1 cellular context compared by ENCODE assay signal in the genomic region with DNA sequence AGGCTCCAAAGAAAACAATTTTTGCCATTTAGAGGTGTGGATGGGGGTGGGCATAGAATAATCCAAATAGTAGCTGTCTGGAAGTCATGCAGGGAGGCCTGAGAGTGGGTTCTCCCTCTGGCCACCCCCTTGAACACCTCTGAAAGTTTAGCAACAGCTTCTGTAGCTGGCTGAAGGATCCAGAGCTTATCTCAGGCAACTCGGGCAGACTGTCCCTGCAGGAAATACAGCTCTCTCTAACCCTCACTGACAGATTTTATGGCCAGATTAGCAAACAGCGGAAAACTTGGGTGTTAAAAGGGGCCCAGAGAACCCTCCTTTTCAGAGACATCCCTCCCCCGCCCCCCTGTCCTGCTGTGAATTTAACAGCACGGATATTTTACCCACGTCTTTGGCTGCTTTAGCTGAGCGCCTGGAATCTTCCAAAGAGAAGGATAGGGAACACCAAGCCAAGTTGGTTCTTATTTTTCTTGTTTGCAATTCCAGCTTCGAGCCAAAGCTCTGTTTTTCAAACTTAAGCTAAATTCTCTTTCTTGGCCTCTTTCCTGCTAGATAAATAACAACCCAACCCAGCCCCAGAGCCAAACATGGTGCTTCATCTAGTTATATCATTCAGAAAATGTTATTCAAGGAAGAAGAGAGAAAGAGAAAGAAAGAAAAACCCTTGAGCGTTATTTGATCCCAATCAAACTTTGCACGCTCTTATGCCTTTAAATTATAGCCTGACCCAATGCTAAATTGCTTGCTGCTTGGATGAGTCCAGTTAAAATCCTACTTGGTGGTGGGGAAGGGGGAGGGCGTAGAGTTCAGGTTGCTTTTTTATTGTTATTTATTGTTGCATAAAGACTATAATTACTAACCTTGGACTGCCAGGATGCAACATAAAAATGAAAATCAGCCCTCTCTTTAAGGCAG.
TF ChIP-seq lines count a peak whose summit lies in the region.

No MANE protein-coding gene starts in this region.

TF ChIP-seq in K562, 482 proteins besides CTCF, POLR2A, EP300 and RAD21 (continued from another document and continues in another):
- TF ChIP-seq, protein P1, sequence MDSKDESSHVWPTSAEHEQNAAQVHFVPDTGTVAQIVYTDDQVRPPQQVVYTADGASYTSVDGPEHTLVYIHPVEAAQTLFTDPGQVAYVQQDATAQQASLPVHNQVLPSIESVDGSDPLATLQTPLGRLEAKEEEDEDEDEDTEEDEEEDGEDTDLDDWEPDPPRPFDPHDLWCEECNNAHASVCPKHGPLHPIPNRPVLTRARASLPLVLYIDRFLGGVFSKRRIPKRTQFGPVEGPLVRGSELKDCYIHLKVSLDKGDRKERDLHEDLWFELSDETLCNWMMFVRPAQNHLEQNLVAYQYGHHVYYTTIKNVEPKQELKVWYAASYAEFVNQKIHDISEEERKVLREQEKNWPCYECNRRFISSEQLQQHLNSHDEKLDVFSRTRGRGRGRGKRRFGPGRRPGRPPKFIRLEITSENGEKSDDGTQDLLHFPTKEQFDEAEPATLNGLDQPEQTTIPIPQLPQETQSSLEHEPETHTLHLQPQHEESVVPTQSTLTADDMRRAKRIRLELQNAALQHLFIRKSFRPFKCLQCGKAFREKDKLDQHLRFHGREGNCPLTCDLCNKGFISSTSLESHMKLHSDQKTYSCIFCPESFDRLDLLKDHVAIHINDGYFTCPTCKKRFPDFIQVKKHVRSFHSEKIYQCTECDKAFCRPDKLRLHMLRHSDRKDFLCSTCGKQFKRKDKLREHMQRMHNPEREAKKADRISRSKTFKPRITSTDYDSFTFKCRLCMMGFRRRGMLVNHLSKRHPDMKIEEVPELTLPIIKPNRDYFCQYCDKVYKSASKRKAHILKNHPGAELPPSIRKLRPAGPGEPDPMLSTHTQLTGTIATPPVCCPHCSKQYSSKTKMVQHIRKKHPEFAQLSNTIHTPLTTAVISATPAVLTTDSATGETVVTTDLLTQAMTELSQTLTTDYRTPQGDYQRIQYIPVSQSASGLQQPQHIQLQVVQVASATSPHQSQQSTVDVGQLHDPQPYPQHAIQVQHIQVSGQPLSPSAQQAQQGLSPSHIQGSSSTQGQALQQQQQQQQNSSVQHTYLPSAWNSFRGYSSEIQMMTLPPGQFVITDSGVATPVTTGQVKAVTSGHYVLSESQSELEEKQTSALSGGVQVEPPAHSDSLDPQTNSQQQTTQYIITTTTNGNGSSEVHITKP (IDR thresholded peaks at IDR 0.05; ENCODE audit: partially characterized antibody): peak; percentile 87
- TF ChIP-seq ZNF175 (CRISPR knock-in tag; IDR thresholded peaks at IDR 0.05; ENCODE audit: low read depth): no peak
- TF ChIP-seq C11orf30 (IDR thresholded peaks at IDR 0.05; ENCODE audit: low read depth): no peak
- TF ChIP-seq, protein P2, sequence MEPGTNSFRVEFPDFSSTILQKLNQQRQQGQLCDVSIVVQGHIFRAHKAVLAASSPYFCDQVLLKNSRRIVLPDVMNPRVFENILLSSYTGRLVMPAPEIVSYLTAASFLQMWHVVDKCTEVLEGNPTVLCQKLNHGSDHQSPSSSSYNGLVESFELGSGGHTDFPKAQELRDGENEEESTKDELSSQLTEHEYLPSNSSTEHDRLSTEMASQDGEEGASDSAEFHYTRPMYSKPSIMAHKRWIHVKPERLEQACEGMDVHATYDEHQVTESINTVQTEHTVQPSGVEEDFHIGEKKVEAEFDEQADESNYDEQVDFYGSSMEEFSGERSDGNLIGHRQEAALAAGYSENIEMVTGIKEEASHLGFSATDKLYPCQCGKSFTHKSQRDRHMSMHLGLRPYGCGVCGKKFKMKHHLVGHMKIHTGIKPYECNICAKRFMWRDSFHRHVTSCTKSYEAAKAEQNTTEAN (CRISPR knock-in tag; IDR thresholded peaks at IDR 0.05): no peak
- no peak for TF ChIP-seq SRSF9 (IDR thresholded peaks at IDR 0.05; ENCODE audit: borderline replicate concordance, low read depth, low read length)
- TF ChIP-seq, protein P3, sequence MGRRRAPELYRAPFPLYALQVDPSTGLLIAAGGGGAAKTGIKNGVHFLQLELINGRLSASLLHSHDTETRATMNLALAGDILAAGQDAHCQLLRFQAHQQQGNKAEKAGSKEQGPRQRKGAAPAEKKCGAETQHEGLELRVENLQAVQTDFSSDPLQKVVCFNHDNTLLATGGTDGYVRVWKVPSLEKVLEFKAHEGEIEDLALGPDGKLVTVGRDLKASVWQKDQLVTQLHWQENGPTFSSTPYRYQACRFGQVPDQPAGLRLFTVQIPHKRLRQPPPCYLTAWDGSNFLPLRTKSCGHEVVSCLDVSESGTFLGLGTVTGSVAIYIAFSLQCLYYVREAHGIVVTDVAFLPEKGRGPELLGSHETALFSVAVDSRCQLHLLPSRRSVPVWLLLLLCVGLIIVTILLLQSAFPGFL (CRISPR knock-in tag; IDR thresholded peaks at IDR 0.05): no peak
- no peak for TF ChIP-seq TOE1 (IDR thresholded peaks at IDR 0.05; ENCODE audit: borderline replicate concordance)
- TF ChIP-seq TOE1 (CRISPR knock-in tag; IDR thresholded peaks at IDR 0.05; ENCODE audit: borderline replicate concordance, low read depth): no peak
- TF ChIP-seq ZFP36 (IDR thresholded peaks at IDR 0.05; ENCODE audit: low read depth, low read length, partially characterized antibody): no peak
- no peak for TF ChIP-seq ZNF668 (CRISPR knock-in tag; IDR thresholded peaks at IDR 0.05)
- TF ChIP-seq YBX1 (IDR thresholded peaks at IDR 0.05): no peak
- no peak for TF ChIP-seq ZNF347 (CRISPR knock-in tag; IDR thresholded peaks at IDR 0.05; ENCODE audit: low read depth)
- TF ChIP-seq, protein P4, sequence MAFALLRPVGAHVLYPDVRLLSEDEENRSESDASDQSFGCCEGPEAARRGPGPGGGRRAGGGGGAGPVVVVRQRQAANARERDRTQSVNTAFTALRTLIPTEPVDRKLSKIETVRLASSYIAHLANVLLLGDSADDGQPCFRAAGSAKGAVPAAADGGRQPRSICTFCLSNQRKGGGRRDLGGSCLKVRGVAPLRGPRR (CRISPR knock-in tag; IDR thresholded peaks at IDR 0.05): no peak
- no peak for TF ChIP-seq FOXA1 (IDR thresholded peaks at IDR 0.05; ENCODE audit: borderline replicate concordance)
- TF ChIP-seq, protein P5, sequence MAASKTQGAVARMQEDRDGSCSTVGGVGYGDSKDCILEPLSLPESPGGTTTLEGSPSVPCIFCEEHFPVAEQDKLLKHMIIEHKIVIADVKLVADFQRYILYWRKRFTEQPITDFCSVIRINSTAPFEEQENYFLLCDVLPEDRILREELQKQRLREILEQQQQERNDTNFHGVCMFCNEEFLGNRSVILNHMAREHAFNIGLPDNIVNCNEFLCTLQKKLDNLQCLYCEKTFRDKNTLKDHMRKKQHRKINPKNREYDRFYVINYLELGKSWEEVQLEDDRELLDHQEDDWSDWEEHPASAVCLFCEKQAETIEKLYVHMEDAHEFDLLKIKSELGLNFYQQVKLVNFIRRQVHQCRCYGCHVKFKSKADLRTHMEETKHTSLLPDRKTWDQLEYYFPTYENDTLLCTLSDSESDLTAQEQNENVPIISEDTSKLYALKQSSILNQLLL (CRISPR knock-in tag; IDR thresholded peaks at IDR 0.05; ENCODE audit: borderline replicate concordance): no peak
- no peak for TF ChIP-seq KDM2B (CRISPR knock-in tag; IDR thresholded peaks at IDR 0.05)
- peak; percentile 59; the same call in 1 of the 2 replicates for TF ChIP-seq MBD2 (IDR thresholded peaks at IDR 0.05; ENCODE audit: borderline replicate concordance, low read depth)
- peak; percentile 72; the same call in 1 of the 2 replicates for TF ChIP-seq MTA3 (IDR thresholded peaks at IDR 0.05; ENCODE audit: borderline replicate concordance)
- no peak for TF ChIP-seq MTA1 (IDR thresholded peaks at IDR 0.05; ENCODE audit: borderline replicate concordance)
- TF ChIP-seq, protein P6, sequence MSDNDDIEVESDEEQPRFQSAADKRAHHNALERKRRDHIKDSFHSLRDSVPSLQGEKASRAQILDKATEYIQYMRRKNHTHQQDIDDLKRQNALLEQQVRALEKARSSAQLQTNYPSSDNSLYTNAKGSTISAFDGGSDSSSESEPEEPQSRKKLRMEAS (CRISPR knock-in tag; IDR thresholded peaks at IDR 0.05): no peak
- TF ChIP-seq, protein P7, sequence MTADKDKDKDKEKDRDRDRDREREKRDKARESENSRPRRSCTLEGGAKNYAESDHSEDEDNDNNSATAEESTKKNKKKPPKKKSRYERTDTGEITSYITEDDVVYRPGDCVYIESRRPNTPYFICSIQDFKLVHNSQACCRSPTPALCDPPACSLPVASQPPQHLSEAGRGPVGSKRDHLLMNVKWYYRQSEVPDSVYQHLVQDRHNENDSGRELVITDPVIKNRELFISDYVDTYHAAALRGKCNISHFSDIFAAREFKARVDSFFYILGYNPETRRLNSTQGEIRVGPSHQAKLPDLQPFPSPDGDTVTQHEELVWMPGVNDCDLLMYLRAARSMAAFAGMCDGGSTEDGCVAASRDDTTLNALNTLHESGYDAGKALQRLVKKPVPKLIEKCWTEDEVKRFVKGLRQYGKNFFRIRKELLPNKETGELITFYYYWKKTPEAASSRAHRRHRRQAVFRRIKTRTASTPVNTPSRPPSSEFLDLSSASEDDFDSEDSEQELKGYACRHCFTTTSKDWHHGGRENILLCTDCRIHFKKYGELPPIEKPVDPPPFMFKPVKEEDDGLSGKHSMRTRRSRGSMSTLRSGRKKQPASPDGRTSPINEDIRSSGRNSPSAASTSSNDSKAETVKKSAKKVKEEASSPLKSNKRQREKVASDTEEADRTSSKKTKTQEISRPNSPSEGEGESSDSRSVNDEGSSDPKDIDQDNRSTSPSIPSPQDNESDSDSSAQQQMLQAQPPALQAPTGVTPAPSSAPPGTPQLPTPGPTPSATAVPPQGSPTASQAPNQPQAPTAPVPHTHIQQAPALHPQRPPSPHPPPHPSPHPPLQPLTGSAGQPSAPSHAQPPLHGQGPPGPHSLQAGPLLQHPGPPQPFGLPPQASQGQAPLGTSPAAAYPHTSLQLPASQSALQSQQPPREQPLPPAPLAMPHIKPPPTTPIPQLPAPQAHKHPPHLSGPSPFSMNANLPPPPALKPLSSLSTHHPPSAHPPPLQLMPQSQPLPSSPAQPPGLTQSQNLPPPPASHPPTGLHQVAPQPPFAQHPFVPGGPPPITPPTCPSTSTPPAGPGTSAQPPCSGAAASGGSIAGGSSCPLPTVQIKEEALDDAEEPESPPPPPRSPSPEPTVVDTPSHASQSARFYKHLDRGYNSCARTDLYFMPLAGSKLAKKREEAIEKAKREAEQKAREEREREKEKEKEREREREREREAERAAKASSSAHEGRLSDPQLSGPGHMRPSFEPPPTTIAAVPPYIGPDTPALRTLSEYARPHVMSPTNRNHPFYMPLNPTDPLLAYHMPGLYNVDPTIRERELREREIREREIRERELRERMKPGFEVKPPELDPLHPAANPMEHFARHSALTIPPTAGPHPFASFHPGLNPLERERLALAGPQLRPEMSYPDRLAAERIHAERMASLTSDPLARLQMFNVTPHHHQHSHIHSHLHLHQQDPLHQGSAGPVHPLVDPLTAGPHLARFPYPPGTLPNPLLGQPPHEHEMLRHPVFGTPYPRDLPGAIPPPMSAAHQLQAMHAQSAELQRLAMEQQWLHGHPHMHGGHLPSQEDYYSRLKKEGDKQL (CRISPR knock-in tag; IDR thresholded peaks at IDR 0.05; ENCODE audit: borderline replicate concordance): no peak
- TF ChIP-seq ARID2 (IDR thresholded peaks at IDR 0.05): no peak
- TF ChIP-seq, protein P8, sequence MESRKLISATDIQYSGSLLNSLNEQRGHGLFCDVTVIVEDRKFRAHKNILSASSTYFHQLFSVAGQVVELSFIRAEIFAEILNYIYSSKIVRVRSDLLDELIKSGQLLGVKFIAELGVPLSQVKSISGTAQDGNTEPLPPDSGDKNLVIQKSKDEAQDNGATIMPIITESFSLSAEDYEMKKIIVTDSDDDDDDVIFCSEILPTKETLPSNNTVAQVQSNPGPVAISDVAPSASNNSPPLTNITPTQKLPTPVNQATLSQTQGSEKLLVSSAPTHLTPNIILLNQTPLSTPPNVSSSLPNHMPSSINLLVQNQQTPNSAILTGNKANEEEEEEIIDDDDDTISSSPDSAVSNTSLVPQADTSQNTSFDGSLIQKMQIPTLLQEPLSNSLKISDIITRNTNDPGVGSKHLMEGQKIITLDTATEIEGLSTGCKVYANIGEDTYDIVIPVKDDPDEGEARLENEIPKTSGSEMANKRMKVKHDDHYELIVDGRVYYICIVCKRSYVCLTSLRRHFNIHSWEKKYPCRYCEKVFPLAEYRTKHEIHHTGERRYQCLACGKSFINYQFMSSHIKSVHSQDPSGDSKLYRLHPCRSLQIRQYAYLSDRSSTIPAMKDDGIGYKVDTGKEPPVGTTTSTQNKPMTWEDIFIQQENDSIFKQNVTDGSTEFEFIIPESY (CRISPR knock-in tag; IDR thresholded peaks at IDR 0.05): no peak
- no peak for TF ChIP-seq CBFB (CRISPR knock-in tag; IDR thresholded peaks at IDR 0.05)
- TF ChIP-seq ZBED1 (IDR thresholded peaks at IDR 0.05): 0 out of 2 replicates have a peak, but pooled peaks have one; percentile 34
- no peak for TF ChIP-seq THRAP3 (IDR thresholded peaks at IDR 0.05; ENCODE audit: borderline replicate concordance)
- TF ChIP-seq HMGN3 (IDR thresholded peaks at IDR 0.05; ENCODE audit: borderline replicate concordance, extremely low read depth, insufficient read length, low read depth, low read length): no peak
- TF ChIP-seq, protein P9, sequence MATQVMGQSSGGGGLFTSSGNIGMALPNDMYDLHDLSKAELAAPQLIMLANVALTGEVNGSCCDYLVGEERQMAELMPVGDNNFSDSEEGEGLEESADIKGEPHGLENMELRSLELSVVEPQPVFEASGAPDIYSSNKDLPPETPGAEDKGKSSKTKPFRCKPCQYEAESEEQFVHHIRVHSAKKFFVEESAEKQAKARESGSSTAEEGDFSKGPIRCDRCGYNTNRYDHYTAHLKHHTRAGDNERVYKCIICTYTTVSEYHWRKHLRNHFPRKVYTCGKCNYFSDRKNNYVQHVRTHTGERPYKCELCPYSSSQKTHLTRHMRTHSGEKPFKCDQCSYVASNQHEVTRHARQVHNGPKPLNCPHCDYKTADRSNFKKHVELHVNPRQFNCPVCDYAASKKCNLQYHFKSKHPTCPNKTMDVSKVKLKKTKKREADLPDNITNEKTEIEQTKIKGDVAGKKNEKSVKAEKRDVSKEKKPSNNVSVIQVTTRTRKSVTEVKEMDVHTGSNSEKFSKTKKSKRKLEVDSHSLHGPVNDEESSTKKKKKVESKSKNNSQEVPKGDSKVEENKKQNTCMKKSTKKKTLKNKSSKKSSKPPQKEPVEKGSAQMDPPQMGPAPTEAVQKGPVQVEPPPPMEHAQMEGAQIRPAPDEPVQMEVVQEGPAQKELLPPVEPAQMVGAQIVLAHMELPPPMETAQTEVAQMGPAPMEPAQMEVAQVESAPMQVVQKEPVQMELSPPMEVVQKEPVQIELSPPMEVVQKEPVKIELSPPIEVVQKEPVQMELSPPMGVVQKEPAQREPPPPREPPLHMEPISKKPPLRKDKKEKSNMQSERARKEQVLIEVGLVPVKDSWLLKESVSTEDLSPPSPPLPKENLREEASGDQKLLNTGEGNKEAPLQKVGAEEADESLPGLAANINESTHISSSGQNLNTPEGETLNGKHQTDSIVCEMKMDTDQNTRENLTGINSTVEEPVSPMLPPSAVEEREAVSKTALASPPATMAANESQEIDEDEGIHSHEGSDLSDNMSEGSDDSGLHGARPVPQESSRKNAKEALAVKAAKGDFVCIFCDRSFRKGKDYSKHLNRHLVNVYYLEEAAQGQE (CRISPR knock-in tag; IDR thresholded peaks at IDR 0.05; ENCODE audit: low read depth): no peak
- no peak for TF ChIP-seq DDX20 (tag; IDR thresholded peaks at IDR 0.05; ENCODE audit: low read depth)
- no peak for TF ChIP-seq SMAD2 (IDR thresholded peaks at IDR 0.05; ENCODE audit: low read depth, low read length)
- TF ChIP-seq, protein P10, sequence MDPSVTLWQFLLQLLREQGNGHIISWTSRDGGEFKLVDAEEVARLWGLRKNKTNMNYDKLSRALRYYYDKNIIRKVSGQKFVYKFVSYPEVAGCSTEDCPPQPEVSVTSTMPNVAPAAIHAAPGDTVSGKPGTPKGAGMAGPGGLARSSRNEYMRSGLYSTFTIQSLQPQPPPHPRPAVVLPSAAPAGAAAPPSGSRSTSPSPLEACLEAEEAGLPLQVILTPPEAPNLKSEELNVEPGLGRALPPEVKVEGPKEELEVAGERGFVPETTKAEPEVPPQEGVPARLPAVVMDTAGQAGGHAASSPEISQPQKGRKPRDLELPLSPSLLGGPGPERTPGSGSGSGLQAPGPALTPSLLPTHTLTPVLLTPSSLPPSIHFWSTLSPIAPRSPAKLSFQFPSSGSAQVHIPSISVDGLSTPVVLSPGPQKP (CRISPR knock-in tag; IDR thresholded peaks at IDR 0.05): no peak
- peak; percentile 66; the same call in 1 of the 2 replicates for TF ChIP-seq GTF2F1 (IDR thresholded peaks at IDR 0.05; ENCODE audit: low read depth, low read length)
- TF ChIP-seq HIVEP1 (CRISPR knock-in tag; IDR thresholded peaks at IDR 0.05): no peak
